Comparison of ENCODE assay signal across 2 cellular contexts in the genomic region with DNA sequence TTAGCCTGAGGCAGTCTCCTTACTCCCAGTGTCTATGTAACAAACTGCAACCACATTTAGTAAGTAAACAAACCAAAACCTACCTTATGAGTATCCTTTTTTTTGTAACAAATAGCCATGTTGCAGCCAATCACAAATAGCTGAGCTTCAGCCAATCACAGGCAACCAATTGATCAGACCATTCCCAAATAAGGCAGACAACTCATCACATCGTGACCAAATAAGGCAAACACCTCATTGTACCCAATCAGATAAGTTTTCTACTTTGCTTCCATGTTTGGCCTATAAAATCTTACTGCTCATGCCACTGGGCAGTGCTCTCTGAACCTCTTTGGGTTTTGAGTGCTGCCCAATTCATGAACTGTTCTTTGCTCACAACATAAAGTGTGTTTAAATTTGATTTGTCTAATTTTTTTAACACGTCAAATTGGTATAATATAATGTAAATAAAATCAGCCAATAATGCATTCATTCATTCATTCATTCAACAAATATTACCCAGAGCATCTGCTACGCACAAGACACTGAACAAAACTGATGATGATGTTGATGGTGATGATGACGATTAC.
TF ChIP-seq lines count a peak whose summit lies in the region.

No MANE protein-coding gene starts in this region.

TF ChIP-seq in HCT116, 20 proteins besides CTCF, POLR2A, EP300 and RAD21 (continued from another document):
- TF ChIP-seq, protein P1, sequence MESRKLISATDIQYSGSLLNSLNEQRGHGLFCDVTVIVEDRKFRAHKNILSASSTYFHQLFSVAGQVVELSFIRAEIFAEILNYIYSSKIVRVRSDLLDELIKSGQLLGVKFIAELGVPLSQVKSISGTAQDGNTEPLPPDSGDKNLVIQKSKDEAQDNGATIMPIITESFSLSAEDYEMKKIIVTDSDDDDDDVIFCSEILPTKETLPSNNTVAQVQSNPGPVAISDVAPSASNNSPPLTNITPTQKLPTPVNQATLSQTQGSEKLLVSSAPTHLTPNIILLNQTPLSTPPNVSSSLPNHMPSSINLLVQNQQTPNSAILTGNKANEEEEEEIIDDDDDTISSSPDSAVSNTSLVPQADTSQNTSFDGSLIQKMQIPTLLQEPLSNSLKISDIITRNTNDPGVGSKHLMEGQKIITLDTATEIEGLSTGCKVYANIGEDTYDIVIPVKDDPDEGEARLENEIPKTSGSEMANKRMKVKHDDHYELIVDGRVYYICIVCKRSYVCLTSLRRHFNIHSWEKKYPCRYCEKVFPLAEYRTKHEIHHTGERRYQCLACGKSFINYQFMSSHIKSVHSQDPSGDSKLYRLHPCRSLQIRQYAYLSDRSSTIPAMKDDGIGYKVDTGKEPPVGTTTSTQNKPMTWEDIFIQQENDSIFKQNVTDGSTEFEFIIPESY (IDR thresholded peaks at IDR 0.05; ENCODE audit: extremely low read depth, insufficient replicate concordance, low read length), result no peak

TF ChIP-seq in HEK293, 187 proteins besides CTCF, POLR2A, EP300 and RAD21 (continued from another document):
- TF ChIP-seq, protein P2, sequence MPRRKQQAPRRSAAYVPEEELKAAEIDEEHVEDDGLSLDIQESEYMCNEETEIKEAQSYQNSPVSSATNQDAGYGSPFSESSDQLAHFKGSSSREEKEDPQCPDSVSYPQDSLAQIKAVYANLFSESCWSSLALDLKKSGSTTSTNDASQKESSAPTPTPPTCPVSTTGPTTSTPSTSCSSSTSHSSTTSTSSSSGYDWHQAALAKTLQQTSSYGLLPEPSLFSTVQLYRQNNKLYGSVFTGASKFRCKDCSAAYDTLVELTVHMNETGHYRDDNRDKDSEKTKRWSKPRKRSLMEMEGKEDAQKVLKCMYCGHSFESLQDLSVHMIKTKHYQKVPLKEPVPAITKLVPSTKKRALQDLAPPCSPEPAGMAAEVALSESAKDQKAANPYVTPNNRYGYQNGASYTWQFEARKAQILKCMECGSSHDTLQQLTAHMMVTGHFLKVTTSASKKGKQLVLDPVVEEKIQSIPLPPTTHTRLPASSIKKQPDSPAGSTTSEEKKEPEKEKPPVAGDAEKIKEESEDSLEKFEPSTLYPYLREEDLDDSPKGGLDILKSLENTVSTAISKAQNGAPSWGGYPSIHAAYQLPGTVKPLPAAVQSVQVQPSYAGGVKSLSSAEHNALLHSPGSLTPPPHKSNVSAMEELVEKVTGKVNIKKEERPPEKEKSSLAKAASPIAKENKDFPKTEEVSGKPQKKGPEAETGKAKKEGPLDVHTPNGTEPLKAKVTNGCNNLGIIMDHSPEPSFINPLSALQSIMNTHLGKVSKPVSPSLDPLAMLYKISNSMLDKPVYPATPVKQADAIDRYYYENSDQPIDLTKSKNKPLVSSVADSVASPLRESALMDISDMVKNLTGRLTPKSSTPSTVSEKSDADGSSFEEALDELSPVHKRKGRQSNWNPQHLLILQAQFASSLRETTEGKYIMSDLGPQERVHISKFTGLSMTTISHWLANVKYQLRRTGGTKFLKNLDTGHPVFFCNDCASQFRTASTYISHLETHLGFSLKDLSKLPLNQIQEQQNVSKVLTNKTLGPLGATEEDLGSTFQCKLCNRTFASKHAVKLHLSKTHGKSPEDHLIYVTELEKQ (tag by site-specific recombination; IDR thresholded peaks at IDR 0.05; ENCODE audit: borderline replicate concordance), result no peak
- TF ChIP-seq ZFP3 (tag by site-specific recombination; IDR thresholded peaks at IDR 0.05; ENCODE audit: low read depth) (no peak), SETDB1 (IDR thresholded peaks at IDR 0.05; ENCODE audit: insufficient read length, low read length) (peak; percentile 45), ZNF112 (tag by site-specific recombination; IDR thresholded peaks at IDR 0.05) (no peak)
